8 cellular contexts compared by ENCODE assay signal in the genomic region with DNA sequence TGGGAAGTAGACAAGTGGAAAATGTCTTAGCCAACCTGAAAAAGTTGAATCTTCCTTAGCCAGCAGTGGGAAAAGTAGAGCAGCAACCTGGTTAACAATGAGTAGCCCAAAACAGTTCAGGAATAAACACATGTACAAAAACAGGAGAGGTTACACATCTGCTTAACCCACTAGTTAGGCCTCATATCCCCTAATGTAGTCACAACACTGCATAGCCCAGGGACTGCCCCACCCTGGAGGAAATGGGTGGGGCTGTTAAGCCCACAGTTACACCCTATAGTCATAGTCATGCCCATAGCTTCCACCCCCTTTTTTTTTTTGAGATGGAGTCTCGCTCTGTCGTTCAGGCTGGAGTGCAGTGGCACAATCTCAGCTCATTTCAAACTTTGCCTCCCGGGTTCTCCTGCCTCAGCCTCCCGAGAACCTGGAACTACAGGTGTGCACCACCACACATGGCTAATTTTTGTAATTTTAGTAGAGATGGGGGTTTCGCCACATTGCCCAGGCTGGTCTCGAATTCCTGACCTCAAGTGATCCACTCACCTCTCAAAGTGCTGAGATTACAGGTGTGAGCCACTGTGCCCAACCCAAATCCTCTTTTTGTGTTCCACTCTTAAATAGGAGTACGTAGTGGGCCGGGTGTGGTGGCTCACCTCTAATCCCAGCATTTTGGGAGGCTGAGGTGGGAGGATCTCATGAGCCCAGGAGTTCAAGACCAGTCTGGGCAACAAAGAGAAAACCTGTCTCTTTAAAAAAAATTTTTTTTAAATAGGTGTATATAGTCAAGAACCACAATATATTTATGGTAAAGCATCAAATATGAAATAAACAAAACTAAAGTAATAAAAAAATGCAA. TPM values are rescaled to one million over a fixed set of nuclear protein-coding genes. Genes with fewer than 3 reads are reported as not detected.
DNase-seq lines count a peak whose midpoint lies in the region; ATAC-seq, FAIRE-seq and TF ChIP-seq lines count a peak whose summit lies in the region.

No MANE protein-coding gene starts in this region.

- peak overlapping the region; percentile 48 for H3K4me2 ChIP-seq in HCT116 (ENCODE audit: low read length)

- H2AFZ ChIP-seq in HCT116 (ENCODE audit: low read depth, low read length, poor library complexity, severe bottlenecking): no peak overlapping the region

- CTCF ChIA-PET in HCT116 (lab: Charles Lee): no interaction called here

- H3K27ac ChIP-seq in HCT116 (ENCODE audit: low read depth, low read length): no peak overlapping the region

- TF ChIP-seq POLR2A in GM12892 (IDR thresholded peaks at IDR 0.05; ENCODE audit: low read depth, low read length): peak; percentile 65
- TF ChIP-seq POLR2A in HCT116 (IDR thresholded peaks at IDR 0.05; ENCODE audit: borderline replicate concordance, extremely low read depth, insufficient read depth, insufficient read length): no peak

- peaks cover 94% of the 10 kb centered on the region for H3K79me2 ChIP-seq in HCT116 (ENCODE audit: insufficient read depth, low read length)

- H3K4me1 ChIP-seq in HCT116 (ENCODE audit: control insufficient read depth in 1 of 2, insufficient read depth in 2 of 2, low read length in 2 of 2): peaks cover 27 to 43% of the 10 kb centered on the region in 2 experiments

- TF ChIP-seq RAD21 in HCT116 (IDR thresholded peaks at IDR 0.05; ENCODE audit: low read depth): no peak

- ATAC-seq in HCT116: peak; percentile 78

- H3K9me2 ChIP-seq in HCT116 (ENCODE audit: insufficient read depth): no peaks in the 10 kb centered on the region

- H3K36me3 ChIP-seq in HCT116 (ENCODE audit: control insufficient read depth in 1 of 2, insufficient read depth in 2 of 2, low read length in 2 of 2): no peaks in the 10 kb centered on the region

- BruUV-seq in HCT116 (replicated peaks; lab: Mats Ljungman, UMichigan): no TSS peak

- H4K20me1 ChIP-seq in HCT116 (ENCODE audit: insufficient read depth): no peaks in the 10 kb centered on the region

- DNase-seq in GM12892 (ENCODE audit: insufficient read length): peak; percentile 43
- no peak for DNase-seq in HCT116 (ENCODE audit: low read depth, low spot score)
- DNase-seq in NOMO-1 (lab: John Stamatoyannopoulos, UW; ENCODE audit: unreplicated experiment in 2 of 2): peak; percentile 50 to 72
- peak; percentile 63 for DNase-seq in activated T-helper 1 cell treated with Interleukin-2 at 50 U/mL for 16 hours (ENCODE audit: low read depth)
- DNase-seq in hepatic stellate cell (ENCODE audit: low spot score): peak; percentile 41
- peak; percentile 35 to 57 for DNase-seq in stimulated activated CD8-positive, alpha-beta memory T cell treated with anti-CD3 and anti-CD28 coated beads, Interleukin-7, amount 100 ng/mL, for 1 hour (ENCODE audit: low read depth in 2 of 2)
- no peak for DNase-seq in GOT3 (lab: John Stamatoyannopoulos, UW)
- DNase-seq in NCI-H1436 treated with DMSO at 0.1 percent for 48 hours (lab: John Stamatoyannopoulos, UW): no peak

- FAIRE-seq in GM12892 (lab: Jason Lieb, UNC): peak; percentile 96

- RAD21 ChIA-PET in HCT116 (lab: Charles Lee; ENCODE audit: low non-redundant PET in 1 of 2, low total read pairs in 2 of 2, uncharacterized antibody in 2 of 2, unreplicated experiment in 2 of 2): no interaction called here

- intact Hi-C loops in HCT116 (cut with micrococcal nuclease): no loop called here

- no peaks in the 10 kb centered on the region for H3K27me3 ChIP-seq in HCT116 (ENCODE audit: insufficient read depth, low read length)

- no peak overlapping the region for H3K4me3 ChIP-seq in HCT116 (replicated peaks in 1 of 2; ENCODE audit: low read depth in 1 of 2, low read length in 2 of 2)

- no peak for TF ChIP-seq CTCF in HCT116 (IDR thresholded peaks at IDR 0.05 in 2 of 3, conservative IDR thresholded peaks at IDR 0.05 in 1 of 3; ENCODE audit: borderline replicate concordance in 1 of 3, insufficient read depth in 1 of 3, low read depth in 2 of 3, low read length in 2 of 3)

- POLR2A ChIA-PET in HCT116 (lab: Charles Lee): no interaction called here

- H3K9me3 ChIP-seq in HCT116 (ENCODE audit: control insufficient read depth in 1 of 2, insufficient read depth in 1 of 2, low read depth in 1 of 2, low read length in 2 of 2): no peaks in the 10 kb centered on the region

- H3K9ac ChIP-seq in HCT116 (ENCODE audit: low read length): 0 out of 2 replicates have a peak overlapping the region, but pooled peaks have one; percentile 8

TF ChIP-seq in HCT116, 20 proteins besides CTCF, POLR2A, EP300 and RAD21:
- TF ChIP-seq CBX3 (IDR thresholded peaks at IDR 0.05; ENCODE audit: low read depth) (no peak), FOSL1 (IDR thresholded peaks at IDR 0.05; ENCODE audit: low read depth) (no peak), SP1 (IDR thresholded peaks at IDR 0.05; ENCODE audit: low read depth) (no peak), SRF (IDR thresholded peaks at IDR 0.05; ENCODE audit: low read depth) (no peak), SIN3A (IDR thresholded peaks at IDR 0.05; ENCODE audit: low read depth) (no peak)
- TF ChIP-seq, protein P1, sequence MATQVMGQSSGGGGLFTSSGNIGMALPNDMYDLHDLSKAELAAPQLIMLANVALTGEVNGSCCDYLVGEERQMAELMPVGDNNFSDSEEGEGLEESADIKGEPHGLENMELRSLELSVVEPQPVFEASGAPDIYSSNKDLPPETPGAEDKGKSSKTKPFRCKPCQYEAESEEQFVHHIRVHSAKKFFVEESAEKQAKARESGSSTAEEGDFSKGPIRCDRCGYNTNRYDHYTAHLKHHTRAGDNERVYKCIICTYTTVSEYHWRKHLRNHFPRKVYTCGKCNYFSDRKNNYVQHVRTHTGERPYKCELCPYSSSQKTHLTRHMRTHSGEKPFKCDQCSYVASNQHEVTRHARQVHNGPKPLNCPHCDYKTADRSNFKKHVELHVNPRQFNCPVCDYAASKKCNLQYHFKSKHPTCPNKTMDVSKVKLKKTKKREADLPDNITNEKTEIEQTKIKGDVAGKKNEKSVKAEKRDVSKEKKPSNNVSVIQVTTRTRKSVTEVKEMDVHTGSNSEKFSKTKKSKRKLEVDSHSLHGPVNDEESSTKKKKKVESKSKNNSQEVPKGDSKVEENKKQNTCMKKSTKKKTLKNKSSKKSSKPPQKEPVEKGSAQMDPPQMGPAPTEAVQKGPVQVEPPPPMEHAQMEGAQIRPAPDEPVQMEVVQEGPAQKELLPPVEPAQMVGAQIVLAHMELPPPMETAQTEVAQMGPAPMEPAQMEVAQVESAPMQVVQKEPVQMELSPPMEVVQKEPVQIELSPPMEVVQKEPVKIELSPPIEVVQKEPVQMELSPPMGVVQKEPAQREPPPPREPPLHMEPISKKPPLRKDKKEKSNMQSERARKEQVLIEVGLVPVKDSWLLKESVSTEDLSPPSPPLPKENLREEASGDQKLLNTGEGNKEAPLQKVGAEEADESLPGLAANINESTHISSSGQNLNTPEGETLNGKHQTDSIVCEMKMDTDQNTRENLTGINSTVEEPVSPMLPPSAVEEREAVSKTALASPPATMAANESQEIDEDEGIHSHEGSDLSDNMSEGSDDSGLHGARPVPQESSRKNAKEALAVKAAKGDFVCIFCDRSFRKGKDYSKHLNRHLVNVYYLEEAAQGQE (IDR thresholded peaks at IDR 0.05; ENCODE audit: low read depth): no peak

RNA-seq across cellular contexts. Expression of gene ILRUN, which starts 24.5 kb away (rescaled TPM):
- polyA plus RNA-seq in GM12892 (2012; ENCODE audit: missing spikeins): 49.9 TPM
- 51.9 TPM for total RNA-seq in HCT116 (2021; ENCODE audit: unreplicated experiment)
- polyA plus RNA-seq in HCT116 (2012): 32.0 and 35.1 TPM in 2 replicates

Comparison
In these comparisons a context has a peak if more than half of its experiments do, and no peak if none do; other contexts are left out.
1. DNase-seq: peak in GM12892 (single experiment), NOMO-1 (2 of 2), activated T-helper 1 cell treated with Interleukin-2 at 50 U/mL for 16 hours (single experiment), hepatic stellate cell (single experiment) and stimulated activated CD8-positive, alpha-beta memory T cell treated with anti-CD3 and anti-CD28 coated beads, Interleukin-7, amount 100 ng/mL, for 1 hour (2 of 2); none in HCT116 (single experiment), GOT3 (single experiment) and NCI-H1436 treated with DMSO at 0.1 percent for 48 hours (single experiment).